ENCODE assay signal across 23 cellular contexts in the genomic region with DNA sequence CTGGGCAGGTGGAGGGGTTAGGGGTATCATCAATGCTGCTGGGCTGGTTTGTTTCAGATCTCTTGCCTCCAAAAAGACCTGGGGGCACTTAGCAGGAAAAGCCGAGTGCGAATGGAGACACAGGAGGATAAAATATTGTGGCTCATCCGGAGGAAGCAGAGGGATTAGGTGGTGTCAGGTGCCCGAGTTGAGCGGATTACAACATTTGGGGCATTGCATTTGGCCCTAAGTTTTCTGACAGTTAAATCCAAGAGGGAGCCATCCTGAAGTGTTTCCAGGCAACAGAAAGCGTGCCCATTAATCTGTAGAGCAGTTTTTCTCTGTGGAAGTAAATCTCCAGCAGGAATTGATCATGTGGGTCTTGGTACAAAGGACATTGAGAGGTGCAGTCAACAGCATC.
A peak's percentile ranks its signal among the peaks of the same experiment; 100 is the strongest.
DNase-seq lines count a peak whose midpoint lies in the region; TF ChIP-seq lines count a peak whose summit lies in the region.
"Had no signal": no experiment of that assay in that cellular context is flagged by ENCODE, and none has a peak within 500 bp of the region (broad histone marks: within the 10 kb centered on the region; RNA-seq: fewer than 3 reads in every experiment).

No MANE protein-coding gene starts in this region.

- DNase-seq in NCI-H82 (lab: John Stamatoyannopoulos, UW) (peak; percentile 88), WERI-Rb-1 (peak; percentile 84), cardiac septum (ENCODE audit: low spot score) (no peak), progenitor cell of endocrine pancreas (ENCODE audit: low spot score, unreplicated experiment) (no peak)
- no peak for DNase-seq in activated CD8-positive, alpha-beta memory T cell treated with anti-CD3 and anti-CD28 coated beads for 24 hours
- DNase-seq: 8988T; ACHN; BE2C; C1 segment of cervical spinal cord; Caco-2; Calu3; CD4-positive, CD25-positive, alpha-beta regulatory T cell; CD8-positive, alpha-beta T cell; DMS 273 treated with DMSO at 0.1 percent for 48 hours; DMS153; DMS53; DMS79; DND-41; EL; GDM1 had no signal

- no peaks in the 10 kb centered on the region for H3K9me3 ChIP-seq in WERI-Rb-1 (ENCODE audit: severe bottlenecking)
- H3K9me3 ChIP-seq: BE2C, BLaER1, Caco-2 had no signal

- H3K36me3 ChIP-seq in WERI-Rb-1 = peaks cover 27% of the 10 kb centered on the region
- H3K36me3 ChIP-seq: BE2C, BLaER1 had no signal

- peaks cover 36% of the 10 kb centered on the region for H3K27me3 Mint-ChIP-seq in progenitor cell of endocrine pancreas
- H3K27me3 Mint-ChIP-seq: CD4-positive, CD25-positive, alpha-beta regulatory T cell had no signal

- H3K27ac Mint-ChIP-seq in progenitor cell of endocrine pancreas = no peak overlapping the region
- H3K27ac Mint-ChIP-seq: CD8-positive, alpha-beta T cell had no signal

- no peaks in the 10 kb centered on the region for H3K4me1 Mint-ChIP-seq in progenitor cell of endocrine pancreas (ENCODE audit: low read depth)
- H3K4me1 Mint-ChIP-seq: CD4-positive, CD25-positive, alpha-beta regulatory T cell had no signal

- TF ChIP-seq CTCF in WERI-Rb-1 (IDR thresholded peaks at IDR 0.05; ENCODE audit: low read depth, low read length) = no peak
- TF ChIP-seq CTCF in progenitor cell of endocrine pancreas (IDR thresholded peaks at IDR 0.05; ENCODE audit: unreplicated experiment) = no peak

- peak overlapping the region; percentile 60 for H3K27ac ChIP-seq in WERI-Rb-1
- H3K27ac ChIP-seq: BLaER1 had no signal

- no peaks in the 10 kb centered on the region for H3K9me3 Mint-ChIP-seq in progenitor cell of endocrine pancreas (ENCODE audit: low read depth)
- H3K9me3 Mint-ChIP-seq: CD4-positive, CD25-positive, alpha-beta regulatory T cell; CD8-positive, alpha-beta T cell had no signal

- intact Hi-C loops in cardiac septum (cut with DNase I) = no loop called here

- no peaks in the 10 kb centered on the region for H3K36me3 Mint-ChIP-seq in progenitor cell of endocrine pancreas (ENCODE audit: insufficient read depth)
- H3K36me3 Mint-ChIP-seq: CD14-positive monocyte; CD4-positive, CD25-positive, alpha-beta regulatory T cell; CD8-positive, alpha-beta T cell had no signal

- H3K27me3 ChIP-seq in WERI-Rb-1 (ENCODE audit: insufficient read depth, low read depth, severe bottlenecking) = no peaks in the 10 kb centered on the region
- H3K27me3 ChIP-seq: BLaER1 had no signal

- H3K4me3 Mint-ChIP-seq in progenitor cell of endocrine pancreas (ENCODE audit: low read depth) = no peak overlapping the region
- H3K4me3 Mint-ChIP-seq: CD14-positive monocyte; CD4-positive, CD25-positive, alpha-beta regulatory T cell; CD8-positive, alpha-beta T cell had no signal

- no peak overlapping the region for H3K4me3 ChIP-seq in WERI-Rb-1 (ENCODE audit: low read depth, low read length)
- H3K4me3 ChIP-seq: BLaER1, GM12878 had no signal

Comparison
In these comparisons a context has a peak if more than half of its experiments do, and no peak if none do; other contexts are left out.
1. DNase-seq: peak in NCI-H82 (single experiment) and WERI-Rb-1 (single experiment); none in cardiac septum (single experiment), activated CD8-positive, alpha-beta memory T cell treated with anti-CD3 and anti-CD28 coated beads for 24 hours (single experiment) and progenitor cell of endocrine pancreas (single experiment).